ENCODE assay signal across 12 cellular contexts in genomic region chrX:130857207-130857606, GRCh38. TPM values are rescaled to one million over a fixed set of nuclear protein-coding genes. Genes with fewer than 3 reads are reported as not detected.
A peak's percentile ranks its signal among the peaks of the same experiment; 100 is the strongest.
DNase-seq lines count a peak whose midpoint lies in the region; ATAC-seq and TF ChIP-seq lines count a peak whose summit lies in the region.
"Had no signal": no experiment of that assay in that cellular context is flagged by ENCODE, and none has a peak within 500 bp of the region (broad histone marks: within the 10 kb centered on the region; RNA-seq: fewer than 3 reads in every experiment).

No MANE protein-coding gene starts in this region.

- H3K14ac ChIP-seq in mesenchymal stem cell (ENCODE audit: low read length in 2 of 2), result no peak overlapping the region

- no peak overlapping the region for H3K18ac ChIP-seq in mesenchymal stem cell (ENCODE audit: low read depth in 1 of 2, low read length in 2 of 2)

- H3K9me3 Mint-ChIP-seq in nephron progenitor cell, result peaks cover 26% of the 10 kb centered on the region
- H3K9me3 Mint-ChIP-seq: natural killer cell treated with Interleukin-12 subunit alpha and Interleukin-12 subunit beta and Interleukin-15 and Interleukin-18, amount 100 ng/mL, for 72 hours had no signal

- H3K4me3 ChIP-seq in thyroid gland (replicated peaks in 1 of 3) (no peak overlapping the region), mesenchymal stem cell (ENCODE audit: insufficient read depth in 1 of 2, low read depth in 1 of 2, low read length in 2 of 2) (no peak overlapping the region)
- H3K4me3 ChIP-seq: spleen had no signal

- H3K9me3 ChIP-seq in thyroid gland (no peaks in the 10 kb centered on the region), mesenchymal stem cell (ENCODE audit: control insufficient read depth, low read length) (no peaks in the 10 kb centered on the region)
- H3K9me3 ChIP-seq: spleen had no signal

- intact Hi-C loops in thyroid gland (cut with DNase I), result no loop called here

- no peak overlapping the region for H2AFZ ChIP-seq in mesenchymal stem cell (ENCODE audit: low read depth, low read length)

- H3K36me3 ChIP-seq in thyroid gland (no peaks in the 10 kb centered on the region), mesenchymal stem cell (ENCODE audit: control insufficient read depth in 1 of 2, insufficient read depth in 2 of 2, low read depth in 1 of 2, low read length in 2 of 2) (no peaks in the 10 kb centered on the region)
- H3K36me3 ChIP-seq: spleen had no signal

- H4K8ac ChIP-seq in mesenchymal stem cell (ENCODE audit: low read length), result no peak overlapping the region

- H3K27ac Mint-ChIP-seq in nephron progenitor cell, result no peak overlapping the region
- H3K27ac Mint-ChIP-seq: natural killer cell treated with Interleukin-12 subunit alpha and Interleukin-12 subunit beta and Interleukin-15 and Interleukin-18, amount 100 ng/mL, for 72 hours had no signal

- TF ChIP-seq POLR2A in thyroid gland (IDR thresholded peaks at IDR 0.05), result no peak

- H3K27ac ChIP-seq in thyroid gland (no peak overlapping the region), mesenchymal stem cell (ENCODE audit: low read length, poor library complexity, severe bottlenecking) (no peak overlapping the region)
- H3K27ac ChIP-seq: spleen had no signal

- no peak overlapping the region for H3K23ac ChIP-seq in mesenchymal stem cell (ENCODE audit: low read length in 2 of 2)

- TF ChIP-seq CTCF in thyroid gland (IDR thresholded peaks at IDR 0.05), result no peak
- TF ChIP-seq CTCF in nephron progenitor cell (IDR thresholded peaks at IDR 0.05), result no peak

- H3K4me2 ChIP-seq in mesenchymal stem cell (ENCODE audit: low read length, poor library complexity, severe bottlenecking), result no peak overlapping the region

- no peaks in the 10 kb centered on the region for H3K4me1 Mint-ChIP-seq in nephron progenitor cell

- no peaks in the 10 kb centered on the region for H3K27me3 ChIP-seq in thyroid gland
- H3K27me3 ChIP-seq in mesenchymal stem cell (ENCODE audit: control insufficient read depth in 1 of 2, insufficient read depth in 1 of 2, low read length in 2 of 2), result no peaks in the 10 kb centered on the region
- H3K27me3 ChIP-seq: spleen had no signal

- H2BK15ac ChIP-seq in mesenchymal stem cell (ENCODE audit: low read depth, poor library complexity, severe bottlenecking), result no peak overlapping the region

- H2BK12ac ChIP-seq in mesenchymal stem cell (ENCODE audit: low read length in 2 of 2), result no peak overlapping the region

- H3K27me3 Mint-ChIP-seq in nephron progenitor cell (ENCODE audit: low read depth, poor library complexity), result no peaks in the 10 kb centered on the region
- H3K27me3 Mint-ChIP-seq: natural killer cell treated with Interleukin-12 subunit alpha and Interleukin-12 subunit beta and Interleukin-15 and Interleukin-18, amount 100 ng/mL, for 72 hours had no signal

- WGBS in thyroid gland, 2 donors, result 86 to 90% methylated on average over 1 of the region's 1 CpG
- WGBS in mesenchymal stem cell, result no CpG with 5 or more reads among the region's 1 CpG

- no peaks in the 10 kb centered on the region for H3K79me1 ChIP-seq in mesenchymal stem cell (replicated peaks; ENCODE audit: low read length, poor library complexity, severe bottlenecking)

- no peak overlapping the region for H4K91ac ChIP-seq in mesenchymal stem cell (ENCODE audit: low read length)

- DNase-seq in stimulated activated CD4-positive, alpha-beta T cell treated with anti-CD3 and anti-CD28 coated beads, Interleukin-15, amount 100 ng/mL, for 24 hours, result peak; percentile 2
- DNase-seq in stimulated activated CD4-positive, alpha-beta T cell treated with anti-CD3 and anti-CD28 coated beads, Interleukin-12 subunit alpha, Interleukin-12 subunit beta, amount 100 ng/mL, for 4 hours, result no peak
- DNase-seq in thyroid gland, result no peak
- no peak for DNase-seq in nephron progenitor cell
- no peak for DNase-seq in mesenchymal stem cell
- DNase-seq in NCI-H1694 treated with DMSO at 0.1 percent for 48 hours (lab: John Stamatoyannopoulos, UW), result no peak
- DNase-seq: central memory CD4-positive, alpha-beta T cell; NCI-H1105 treated with DMSO at 0.1 percent for 48 hours; spleen had no signal

- H3K4me1 ChIP-seq in thyroid gland, result no peaks in the 10 kb centered on the region
- H3K4me1 ChIP-seq in mesenchymal stem cell (ENCODE audit: control insufficient read depth, insufficient read depth, low read depth, low read length), result no peaks in the 10 kb centered on the region
- H3K4me1 ChIP-seq: spleen had no signal

- no peak overlapping the region for H3K4ac ChIP-seq in mesenchymal stem cell (ENCODE audit: low read depth in 1 of 2, low read length in 2 of 2)

- ATAC-seq in GM21576 (IDR thresholded peaks at IDR 0.05; ENCODE audit: unreplicated experiment) (peak; percentile 90), HG03103 (IDR thresholded peaks at IDR 0.05; ENCODE audit: low read depth, unreplicated experiment) (peak; percentile 93)

- peaks cover 43% of the 10 kb centered on the region for H3K36me3 Mint-ChIP-seq in nephron progenitor cell (ENCODE audit: low read depth)
- H3K36me3 Mint-ChIP-seq: natural killer cell treated with Interleukin-12 subunit alpha and Interleukin-12 subunit beta and Interleukin-15 and Interleukin-18, amount 100 ng/mL, for 72 hours had no signal

- no peak overlapping the region for H3K4me3 Mint-ChIP-seq in nephron progenitor cell
- H3K4me3 Mint-ChIP-seq: natural killer cell treated with Interleukin-12 subunit alpha and Interleukin-12 subunit beta and Interleukin-15 and Interleukin-18, amount 100 ng/mL, for 72 hours had no signal

- H3K9ac ChIP-seq in mesenchymal stem cell (ENCODE audit: low read length), result no peak overlapping the region

- H2AK5ac ChIP-seq in mesenchymal stem cell (ENCODE audit: low read length, severe bottlenecking), result no peak overlapping the region

- H2BK5ac ChIP-seq in mesenchymal stem cell (ENCODE audit: low read depth, low read length, poor library complexity, severe bottlenecking), result no peak overlapping the region

- H2BK120ac ChIP-seq in mesenchymal stem cell (ENCODE audit: low read depth, low read length), result no peak overlapping the region

RNA-seq across cellular contexts. Expression of gene ENOX2, which starts 45.8 kb away (rescaled TPM):
- 10 to 100 TPM; 11.8 to 25.2 (median 20.1) TPM for total RNA-seq in thyroid gland
- polyA plus RNA-seq in mesenchymal stem cell (2013, experiment 1 of 2), result 8.9 TPM
- 8.3 TPM for polyA plus RNA-seq in mesenchymal stem cell (2013, experiment 2 of 2)
